In the genomic region with DNA sequence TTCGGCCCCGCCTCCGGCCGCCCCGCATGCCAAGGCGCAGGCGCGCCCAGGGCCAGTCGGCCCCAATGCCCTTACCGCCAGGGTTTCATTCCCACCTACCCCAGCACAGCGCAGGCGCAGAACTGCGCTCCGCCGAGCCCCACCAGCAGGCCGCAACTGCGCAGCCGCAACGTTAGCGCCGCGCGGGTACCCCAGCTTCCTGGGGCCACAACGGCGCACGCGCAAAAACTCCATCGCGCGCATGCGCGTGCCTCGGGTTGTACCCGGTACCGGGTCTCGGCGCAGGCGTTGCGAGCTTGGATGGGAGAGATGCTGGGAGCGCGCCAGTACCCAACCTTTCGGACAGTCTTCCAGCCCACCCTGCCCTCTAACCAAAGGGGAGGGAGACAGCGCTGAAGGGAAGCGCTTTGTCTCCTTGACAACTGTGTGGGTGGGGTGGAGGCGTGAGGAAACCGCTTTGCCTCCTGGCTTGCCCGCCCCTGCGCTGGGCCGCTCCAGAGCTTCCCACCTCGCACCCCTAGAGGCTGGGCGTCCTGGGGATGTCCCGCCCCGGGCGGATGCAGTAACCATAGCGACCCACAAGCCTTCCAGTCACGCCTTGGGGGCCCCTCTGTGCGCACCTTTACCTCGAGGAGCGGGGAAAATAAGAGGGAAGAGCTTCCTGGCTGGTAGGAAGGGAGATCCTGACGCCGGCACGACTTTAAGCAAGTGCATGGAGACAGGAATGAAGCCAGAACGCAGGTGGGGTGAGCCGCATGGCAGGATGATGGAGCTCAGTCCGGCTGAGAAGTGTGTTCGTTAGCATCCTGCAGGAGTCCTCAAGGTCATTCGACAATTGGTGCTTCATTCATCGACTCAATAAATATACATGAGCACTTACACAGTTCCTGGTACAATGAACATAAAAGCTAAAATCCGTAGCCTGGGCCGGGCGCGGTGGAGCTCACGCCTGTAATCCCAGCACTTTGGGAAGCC, we compare ENCODE assay signal across 8 cellular contexts. TPM values are rescaled to one million over a fixed set of nuclear protein-coding genes. Genes with fewer than 3 reads are reported as not detected.
DNase-seq lines count a peak whose midpoint lies in the region; ATAC-seq lines count a peak whose summit lies in the region.

No MANE protein-coding gene starts in this region.

- H3K27ac Mint-ChIP-seq in activated CD4-positive, alpha-beta T cell treated with anti-CD3 and anti-CD28 coated beads, Interleukin-2, amount 10 ng/mL, durations not matched to agents 24 days and 14 days = peak overlapping the region; percentile 91

- H3K9me3 Mint-ChIP-seq in activated CD4-positive, alpha-beta T cell treated with anti-CD3 and anti-CD28 coated beads, Interleukin-2, amount 10 ng/mL, durations not matched to agents 24 days and 14 days = no peaks in the 10 kb centered on the region

- H3K4me1 Mint-ChIP-seq in activated CD4-positive, alpha-beta T cell treated with anti-CD3 and anti-CD28 coated beads, Interleukin-2, amount 10 ng/mL, durations not matched to agents 24 days and 14 days = peaks cover 22% of the 10 kb centered on the region

- peak overlapping the region; percentile 85 for H3K4me3 Mint-ChIP-seq in activated CD4-positive, alpha-beta T cell treated with anti-CD3 and anti-CD28 coated beads, Interleukin-2, amount 10 ng/mL, durations not matched to agents 24 days and 14 days

- peak; percentile 80 to 100 (median 97) for DNase-seq in C1 segment of cervical spinal cord (lab: John Stamatoyannopoulos, UW)
- peak; percentile 94 to 98 for DNase-seq in NCI-H526 (lab: John Stamatoyannopoulos, UW)
- DNase-seq in activated CD4-positive, alpha-beta T cell treated with anti-CD3 and anti-CD28 coated beads, Interleukin-2, amount 10 ng/mL, durations not matched to agents 24 days and 14 days = peak; percentile 100
- peak; percentile 59 for DNase-seq in cortex of kidney (lab: John Stamatoyannopoulos, UW)
- DNase-seq in left lobe of liver (ENCODE audit: low spot score) = peak; percentile 100
- peak; percentile 99 to 100 for DNase-seq in stimulated activated CD4-positive, alpha-beta T cell treated with anti-CD3 and anti-CD28 coated beads, Interleukin-2, amount 100 ng/mL, for 24 hours

- intact Hi-C loops in activated CD4-positive, alpha-beta T cell treated with anti-CD3 and anti-CD28 coated beads, Interleukin-2, amount 10 ng/mL, durations not matched to agents 24 days and 14 days (cut with micrococcal nuclease) = loop anchor here (1.0 to 5.0 kb wide), 6 partner anchors 17 to 1839 kb away; a partner anchor contains a TSS

- H3K27me3 Mint-ChIP-seq in activated CD4-positive, alpha-beta T cell treated with anti-CD3 and anti-CD28 coated beads, Interleukin-2, amount 10 ng/mL, durations not matched to agents 24 days and 14 days = peaks cover 2% of the 10 kb centered on the region

- ATAC-seq in GM19328 (IDR thresholded peaks at IDR 0.05; ENCODE audit: unreplicated experiment) (peak; percentile 83), HG03469 (IDR thresholded peaks at IDR 0.05; ENCODE audit: unreplicated experiment) (peak; percentile 86), left lobe of liver (peak; percentile 93)

- H3K36me3 Mint-ChIP-seq in activated CD4-positive, alpha-beta T cell treated with anti-CD3 and anti-CD28 coated beads, Interleukin-2, amount 10 ng/mL, durations not matched to agents 24 days and 14 days (ENCODE audit: low read depth) = peaks cover 24% of the 10 kb centered on the region

RNA-seq across cellular contexts. Expression of a gene that starts 0.5 kb away (rescaled TPM):
- 5.5 and 5.9 TPM in 2 replicates for total RNA-seq in activated CD4-positive, alpha-beta T cell treated with anti-CD3 and anti-CD28 coated beads, Interleukin-2, amount 10 ng/mL, durations not matched to agents 24 days and 14 days
- 5.0 TPM for total RNA-seq in left lobe of liver

RNA-seq across cellular contexts. Expression of a gene that starts 11.6 kb away (rescaled TPM):
- total RNA-seq in activated CD4-positive, alpha-beta T cell treated with anti-CD3 and anti-CD28 coated beads, Interleukin-2, amount 10 ng/mL, durations not matched to agents 24 days and 14 days = not detected in 2 replicates
- not detected for total RNA-seq in left lobe of liver

RNA-seq across cellular contexts. Expression of a gene that starts 17.0 kb away (rescaled TPM):
- total RNA-seq in activated CD4-positive, alpha-beta T cell treated with anti-CD3 and anti-CD28 coated beads, Interleukin-2, amount 10 ng/mL, durations not matched to agents 24 days and 14 days = 18.5 and 18.9 TPM in 2 replicates
- 19.5 TPM for total RNA-seq in left lobe of liver

RNA-seq across cellular contexts. Expression of a gene that starts 38.8 kb away (rescaled TPM):
- 0.23 TPM in 1 of 2 replicates, not detected in the other for total RNA-seq in activated CD4-positive, alpha-beta T cell treated with anti-CD3 and anti-CD28 coated beads, Interleukin-2, amount 10 ng/mL, durations not matched to agents 24 days and 14 days
- 31.6 TPM for total RNA-seq in left lobe of liver

RNA-seq across cellular contexts. Expression of a gene that starts 40.0 kb away (rescaled TPM):
- 124 and 131 TPM in 2 replicates for total RNA-seq in activated CD4-positive, alpha-beta T cell treated with anti-CD3 and anti-CD28 coated beads, Interleukin-2, amount 10 ng/mL, durations not matched to agents 24 days and 14 days
- total RNA-seq in left lobe of liver = 45.9 TPM

Comparison
In these comparisons a context has a peak if more than half of its experiments do, and no peak if none do; other contexts are left out.
1. Peak in every context shown above with its lines: DNase-seq and ATAC-seq.